ENCODE assay signal across 8 cellular contexts in genomic region chr16:30356401-30357084, GRCh38. TPM values are rescaled to one million over a fixed set of nuclear protein-coding genes. Genes with fewer than 3 reads are reported as not detected.
A peak's percentile ranks its signal among the peaks of the same experiment; 100 is the strongest.
DNase-seq lines count a peak whose midpoint lies in the region; ATAC-seq and TF ChIP-seq lines count a peak whose summit lies in the region.

No MANE protein-coding gene starts in this region.

- H3K4me1 ChIP-seq in SK-N-SH (ENCODE audit: control insufficient read depth in 1 of 2, insufficient read depth in 2 of 2, low read depth in 1 of 2, low read length in 1 of 2) (peaks cover 33 to 39% of the 10 kb centered on the region in 2 experiments), stomach (peaks cover 48 to 60% (median 53%) of the 10 kb centered on the region in 4 donors)

- POLR2A ChIA-PET in SK-N-SH (lab: Yijun Ruan, JAX) = interaction anchor here (0.9 to 1.3 kb wide), 3 partner anchors 10 to 52 kb away, joined by 3 to 6 read pairs (median 5); partner anchors contain the start of gene ZNF48
- POLR2A ChIA-PET in activated CD4-positive, alpha-beta memory T cell treated with anti-CD3 and anti-CD28 coated beads for 36 hours (lab: Charles Lee) = interaction anchor here (0.6 to 1.0 kb wide), 3 partner anchors 8 to 567 kb away, joined by 3 read pairs; no protein-coding TSS in a partner anchor

- H3K4me3 Mint-ChIP-seq in activated CD4-positive, alpha-beta memory T cell treated with anti-CD3 and anti-CD28 coated beads for 36 hours = peak overlapping the region; percentile 94

- H3K9me2 ChIP-seq in SK-N-SH = no peaks in the 10 kb centered on the region

- no peak for ATAC-seq in SK-N-SH treated with all-trans-retinoic acid at 6 μM for 48 hours
- ATAC-seq in HG03520 (IDR thresholded peaks at IDR 0.05; ENCODE audit: unreplicated experiment) = no peak

- H3K36me3 Mint-ChIP-seq in activated CD4-positive, alpha-beta memory T cell treated with anti-CD3 and anti-CD28 coated beads for 36 hours = peaks cover 44% of the 10 kb centered on the region

- H3K27me3 ChIP-seq in SK-N-SH (ENCODE audit: insufficient read depth) (no peaks in the 10 kb centered on the region), stomach (no peaks in the 10 kb centered on the region)

- peak overlapping the region; percentile 96 for H3K4me2 ChIP-seq in SK-N-SH

- peak overlapping the region; percentile 95 for H3K27ac Mint-ChIP-seq in activated CD4-positive, alpha-beta memory T cell treated with anti-CD3 and anti-CD28 coated beads for 36 hours

- no peaks in the 10 kb centered on the region for H3K9me3 Mint-ChIP-seq in activated CD4-positive, alpha-beta memory T cell treated with anti-CD3 and anti-CD28 coated beads for 36 hours

- TF ChIP-seq RAD21 in SK-N-SH (IDR thresholded peaks at IDR 0.05; ENCODE audit: low read length) = no peak

- H3F3A ChIP-seq in SK-N-SH (replicated peaks; ENCODE audit: insufficient read depth) = peaks cover 9% of the 10 kb centered on the region

- TF ChIP-seq POLR2A in stomach (IDR thresholded peaks at IDR 0.05) = no peak

- peak overlapping the region in 1 of 2 experiments; percentile 99; a peak in 2 of 4 replicates for H3K4me3 ChIP-seq in SK-N-SH (ENCODE audit: low read depth in 2 of 2, low read length in 1 of 2)
- peak overlapping the region; percentile 97 for H3K4me3 ChIP-seq in iPS-18c (ENCODE audit: insufficient read depth, low read depth, low read length)
- H3K4me3 ChIP-seq in stomach = peak overlapping the region; percentile 82 to 92 (median 88)

- DNase-seq in SK-N-SH (peak; percentile 52), stomach (no peak), NCI-H526 treated with DMSO at 0.1 percent for 48 hours (lab: John Stamatoyannopoulos, UW) (no peak), SKM-1 (lab: John Stamatoyannopoulos, UW; ENCODE audit: unreplicated experiment) (no peak)
- DNase-seq in activated CD4-positive, alpha-beta memory T cell treated with anti-CD3 and anti-CD28 coated beads for 36 hours = peak; percentile 31

- TF ChIP-seq EP300 in SK-N-SH (IDR thresholded peaks at IDR 0.05; ENCODE audit: borderline replicate concordance in 1 of 2, low read depth in 1 of 2, low read length in 1 of 2) (no peak), stomach (IDR thresholded peaks at IDR 0.05) (no peak)

- intact Hi-C loops in activated CD4-positive, alpha-beta memory T cell treated with anti-CD3 and anti-CD28 coated beads for 36 hours (cut with micrococcal nuclease) = no loop called here
- intact Hi-C loops in stomach (cut with DNase I; ENCODE audit: low total_unique reads) = no loop called here

- peaks cover 35% of the 10 kb centered on the region for H3K4me1 Mint-ChIP-seq in activated CD4-positive, alpha-beta memory T cell treated with anti-CD3 and anti-CD28 coated beads for 36 hours (ENCODE audit: low read depth)

- H3K9me3 ChIP-seq in SK-N-SH (no peaks in the 10 kb centered on the region), iPS-18c (ENCODE audit: control insufficient read depth, insufficient read depth, low read length) (no peaks in the 10 kb centered on the region), stomach (no peaks in the 10 kb centered on the region)

- TF ChIP-seq CTCF in SK-N-SH (IDR thresholded peaks at IDR 0.05) (no peak), stomach (IDR thresholded peaks at IDR 0.05) (no peak)

- H3K27ac ChIP-seq in SK-N-SH (ENCODE audit: low read depth in 2 of 2, low read length in 1 of 2) = peak overlapping the region; percentile 95 to 99; a peak in 3 of 4 replicates
- H3K27ac ChIP-seq in stomach = peak overlapping the region; percentile 95 to 98 (median 97)

- peaks cover 15% of the 10 kb centered on the region for H4K20me1 ChIP-seq in SK-N-SH (ENCODE audit: insufficient read depth)

- peaks cover 48% of the 10 kb centered on the region for H3K79me2 ChIP-seq in SK-N-SH (ENCODE audit: insufficient read depth)

- peak overlapping the region; percentile 96; the same call in 1 of the 2 replicates for H3K9ac ChIP-seq in SK-N-SH

- 92% methylated on average over 12 of the region's 12 CpGs for WGBS in SK-N-SH (ENCODE audit: low lambda C conversion rate)
- WGBS in stomach, 5 donors = 39 to 64% (median 49%) methylated on average over 8 to 12 of the region's 12 CpGs

- peaks cover 16 to 52% of the 10 kb centered on the region in 2 experiments for H3K36me3 ChIP-seq in SK-N-SH (replicated peaks in 1 of 2; ENCODE audit: control insufficient read depth in 1 of 2, insufficient read depth in 2 of 2, low read length in 1 of 2)
- peaks cover 44 to 71% (median 69%) of the 10 kb centered on the region in 4 donors for H3K36me3 ChIP-seq in stomach

- no peak overlapping the region for H2AFZ ChIP-seq in SK-N-SH (ENCODE audit: low read depth)

- H3K27me3 Mint-ChIP-seq in activated CD4-positive, alpha-beta memory T cell treated with anti-CD3 and anti-CD28 coated beads for 36 hours = no peaks in the 10 kb centered on the region

- CTCF ChIA-PET in SK-N-SH (lab: Yijun Ruan, JAX) = interaction anchor here (1.1 to 1.8 kb wide), 5 partner anchors 12 to 53 kb away, joined by 3 to 10 read pairs (median 4); partner anchors contain the start of genes TBC1D10B and ZNF771
- CTCF ChIA-PET in activated CD4-positive, alpha-beta memory T cell treated with anti-CD3 and anti-CD28 coated beads for 36 hours (lab: Charles Lee) = interaction anchor here (0.9 to 1.5 kb wide), 3 partner anchors 53 to 244 kb away, joined by 3 to 6 read pairs (median 4); partner anchors contain the start of genes DCTPP1 and GDPD3

TF ChIP-seq in SK-N-SH, 30 proteins besides CTCF, POLR2A, EP300 and RAD21 (continues in another document):
- TF ChIP-seq RXRA (IDR thresholded peaks at IDR 0.05; ENCODE audit: borderline replicate concordance, low read depth) (no peak), NRF1 (IDR thresholded peaks at IDR 0.05; ENCODE audit: low read depth, low read length) (no peak), NFIC (IDR thresholded peaks at IDR 0.05; ENCODE audit: borderline replicate concordance) (peak; percentile 50), POLR2AphosphoS5 (IDR thresholded peaks at IDR 0.05; ENCODE audit: low read depth, low read length) (no peak), SIN3A (IDR thresholded peaks at IDR 0.05; ENCODE audit: borderline replicate concordance, low read depth, low read length) (no peak)

TF ChIP-seq in SK-N-SH treated with all-trans-retinoic acid at 6 μM for 48 hours, 23 proteins besides CTCF, POLR2A, EP300 and RAD21 (continues in another document):
- TF ChIP-seq ESRRG (CRISPR knock-in tag; IDR thresholded peaks at IDR 0.05) (no peak), POU6F1 (CRISPR knock-in tag; IDR thresholded peaks at IDR 0.05; ENCODE audit: borderline replicate concordance, low read depth) (no peak), ZC3H10 (CRISPR knock-in tag; IDR thresholded peaks at IDR 0.05) (no peak), PPARA (CRISPR knock-in tag; IDR thresholded peaks at IDR 0.05; ENCODE audit: borderline replicate concordance) (no peak)

RNA-seq across cellular contexts. Expression of gene CD2BP2, which starts 1.4 kb away (rescaled TPM):
- polyA plus RNA-seq in SK-N-SH (2012; rRNA removed) = 80.8 and 85.3 TPM in 2 replicates
- 64.7 and 70.5 TPM in 2 replicates for polyA plus RNA-seq in SK-N-SH (2012; cell fraction: cytosol; rRNA removed)
- 202 and 222 TPM in 2 replicates for polyA plus RNA-seq in SK-N-SH (2012; cell fraction: nucleus; rRNA removed)
- total RNA-seq in activated CD4-positive, alpha-beta memory T cell treated with anti-CD3 and anti-CD28 coated beads for 36 hours = 10 to 100 TPM; 60.7 to 61.4 TPM
- 10 to 100 TPM in 4 of 5 donors, 1 to 10 TPM in 1; 8.8 to 30.8 (median 18.3) TPM for total RNA-seq in stomach
- 10 to 100 TPM; 37.1 to 45.2 (median 41.4) TPM for polyA plus RNA-seq in stomach

RNA-seq across cellular contexts. Expression of gene TBC1D10B, which starts 13.8 kb away (rescaled TPM):
- polyA plus RNA-seq in SK-N-SH (2012; rRNA removed) (15.7 and 20.5 TPM in 2 replicates), stomach (10 to 100 TPM; 20.5 to 25.0 (median 22.0) TPM)
- 9.0 and 13.6 TPM in 2 replicates for polyA plus RNA-seq in SK-N-SH (2012; cell fraction: cytosol; rRNA removed)
- polyA plus RNA-seq in SK-N-SH (2012; cell fraction: nucleus; rRNA removed) = 41.2 and 55.4 TPM in 2 replicates
- 10 to 100 TPM; 54.7 to 54.8 TPM for total RNA-seq in activated CD4-positive, alpha-beta memory T cell treated with anti-CD3 and anti-CD28 coated beads for 36 hours
- 10 to 100 TPM; 25.1 to 89.2 (median 33.2) TPM for total RNA-seq in stomach

RNA-seq across cellular contexts. Expression of gene MYL11, which starts 18.1 kb away (rescaled TPM):
- polyA plus RNA-seq in SK-N-SH (2012; rRNA removed) (0.23 TPM in 1 of 2 replicates, not detected in the other), stomach (1 to 10 TPM in 2 of 3 donors, not detected in 1; 1.6 to 4.7 TPM)
- not detected in 2 replicates for polyA plus RNA-seq in SK-N-SH (2012; cell fraction: cytosol; rRNA removed)
- polyA plus RNA-seq in SK-N-SH (2012; cell fraction: nucleus; rRNA removed) = 0.08 and 0.65 TPM in 2 replicates
- 1 to 10 TPM in 1 of 2 experiments, under 1 TPM in 1; 0.83 to 1.6 TPM for total RNA-seq in activated CD4-positive, alpha-beta memory T cell treated with anti-CD3 and anti-CD28 coated beads for 36 hours
- total RNA-seq in stomach = not detected

RNA-seq across cellular contexts. Expression of gene SEPTIN1, which starts 25.8 kb away (rescaled TPM):
- polyA plus RNA-seq in SK-N-SH (2012; rRNA removed) (0.13 and 0.25 TPM in 2 replicates), stomach (10 to 100 TPM in 1 of 3 donors, 1 to 10 TPM in 2; 5.2 to 10.5 (median 7.0) TPM)
- polyA plus RNA-seq in SK-N-SH (2012; cell fraction: cytosol; rRNA removed) = 0.35 and 0.43 TPM in 2 replicates
- 0.76 and 0.94 TPM in 2 replicates for polyA plus RNA-seq in SK-N-SH (2012; cell fraction: nucleus; rRNA removed)
- 100 to 1,000 TPM; 199 to 202 TPM for total RNA-seq in activated CD4-positive, alpha-beta memory T cell treated with anti-CD3 and anti-CD28 coated beads for 36 hours
- 1 to 10 TPM in 3 of 5 donors, under 1 TPM in 1, not detected in 1; 0.72 to 6.2 (median 3.9) TPM for total RNA-seq in stomach

RNA-seq across cellular contexts. Expression of gene ZNF48, which starts 38.7 kb away (rescaled TPM):
- polyA plus RNA-seq in SK-N-SH (2012; rRNA removed) = 7.9 and 8.8 TPM in 2 replicates
- polyA plus RNA-seq in SK-N-SH (2012; cell fraction: cytosol; rRNA removed) = 7.3 and 7.6 TPM in 2 replicates
- polyA plus RNA-seq in SK-N-SH (2012; cell fraction: nucleus; rRNA removed) = 14.8 and 17.0 TPM in 2 replicates
- total RNA-seq in activated CD4-positive, alpha-beta memory T cell treated with anti-CD3 and anti-CD28 coated beads for 36 hours = 10 to 100 TPM; 13.1 to 13.6 TPM
- 10 to 100 TPM in 1 of 5 donors, 1 to 10 TPM in 4; 4.0 to 33.6 (median 5.4) TPM for total RNA-seq in stomach
- polyA plus RNA-seq in stomach = 1 to 10 TPM; 3.9 to 5.5 (median 4.6) TPM

Comparison
In these comparisons a context has a peak if more than half of its experiments do, and no peak if none do; other contexts are left out.
1. DNase-seq: peak in SK-N-SH (single experiment) and activated CD4-positive, alpha-beta memory T cell treated with anti-CD3 and anti-CD28 coated beads for 36 hours (single experiment); none in stomach (single experiment), NCI-H526 treated with DMSO at 0.1 percent for 48 hours (single experiment) and SKM-1 (single experiment).